2 cellular contexts compared by ENCODE assay signal in the genomic region with DNA sequence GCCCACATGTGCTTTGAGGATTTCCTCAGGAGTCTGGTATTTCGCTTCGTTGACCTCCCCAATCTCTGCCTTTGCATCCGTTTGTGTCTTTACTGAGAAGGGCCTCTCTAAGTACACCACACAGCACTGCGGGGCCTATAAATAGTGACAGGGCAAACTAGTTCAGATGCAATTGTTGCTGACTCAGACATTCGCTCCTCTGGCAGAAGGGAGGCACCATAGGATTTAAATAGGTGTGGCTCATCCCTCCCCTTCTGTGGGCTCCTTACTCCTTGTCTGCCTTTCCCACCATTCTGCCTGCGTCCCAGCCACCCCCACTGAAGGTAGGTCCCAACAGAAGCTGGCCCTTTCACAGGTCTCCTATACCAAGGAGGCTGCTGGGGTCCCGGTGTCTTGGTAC.
TF ChIP-seq lines count a peak whose summit lies in the region.

No MANE protein-coding gene starts in this region.

TF ChIP-seq in IMR-90, 13 proteins besides CTCF, POLR2A, EP300 and RAD21:
- TF ChIP-seq CHD1 (IDR thresholded peaks at IDR 0.05; ENCODE audit: low read depth, low read length) = no peak
- TF ChIP-seq, protein P1, sequence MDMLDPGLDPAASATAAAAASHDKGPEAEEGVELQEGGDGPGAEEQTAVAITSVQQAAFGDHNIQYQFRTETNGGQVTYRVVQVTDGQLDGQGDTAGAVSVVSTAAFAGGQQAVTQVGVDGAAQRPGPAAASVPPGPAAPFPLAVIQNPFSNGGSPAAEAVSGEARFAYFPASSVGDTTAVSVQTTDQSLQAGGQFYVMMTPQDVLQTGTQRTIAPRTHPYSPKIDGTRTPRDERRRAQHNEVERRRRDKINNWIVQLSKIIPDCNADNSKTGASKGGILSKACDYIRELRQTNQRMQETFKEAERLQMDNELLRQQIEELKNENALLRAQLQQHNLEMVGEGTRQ (IDR thresholded peaks at IDR 0.05; ENCODE audit: low read depth, low read length) = no peak
- no peak for TF ChIP-seq BHLHE40 (IDR thresholded peaks at IDR 0.05; ENCODE audit: low read depth, low read length)
- no peak for TF ChIP-seq NFE2L2 (IDR thresholded peaks at IDR 0.05; ENCODE audit: low read depth, low read length)
- TF ChIP-seq MAFK (IDR thresholded peaks at IDR 0.05; ENCODE audit: low read depth, low read length) = 0 out of 2 replicates have a peak, but pooled peaks have one; percentile 15

TF ChIP-seq in GM12878, 131 proteins besides CTCF, POLR2A, EP300 and RAD21:
- TF ChIP-seq NRF1 (conservative IDR thresholded peaks at IDR 0.05; ENCODE audit: low read depth, low read length) (no peak), BACH1 (IDR thresholded peaks at IDR 0.05; ENCODE audit: borderline replicate concordance) (peak; percentile 37; the same call in 1 of the 2 replicates)
TF ChIP-seq in GM12878: peak in this region for 1.
